ENCODE assay signal across 17 cellular contexts in the genomic region with DNA sequence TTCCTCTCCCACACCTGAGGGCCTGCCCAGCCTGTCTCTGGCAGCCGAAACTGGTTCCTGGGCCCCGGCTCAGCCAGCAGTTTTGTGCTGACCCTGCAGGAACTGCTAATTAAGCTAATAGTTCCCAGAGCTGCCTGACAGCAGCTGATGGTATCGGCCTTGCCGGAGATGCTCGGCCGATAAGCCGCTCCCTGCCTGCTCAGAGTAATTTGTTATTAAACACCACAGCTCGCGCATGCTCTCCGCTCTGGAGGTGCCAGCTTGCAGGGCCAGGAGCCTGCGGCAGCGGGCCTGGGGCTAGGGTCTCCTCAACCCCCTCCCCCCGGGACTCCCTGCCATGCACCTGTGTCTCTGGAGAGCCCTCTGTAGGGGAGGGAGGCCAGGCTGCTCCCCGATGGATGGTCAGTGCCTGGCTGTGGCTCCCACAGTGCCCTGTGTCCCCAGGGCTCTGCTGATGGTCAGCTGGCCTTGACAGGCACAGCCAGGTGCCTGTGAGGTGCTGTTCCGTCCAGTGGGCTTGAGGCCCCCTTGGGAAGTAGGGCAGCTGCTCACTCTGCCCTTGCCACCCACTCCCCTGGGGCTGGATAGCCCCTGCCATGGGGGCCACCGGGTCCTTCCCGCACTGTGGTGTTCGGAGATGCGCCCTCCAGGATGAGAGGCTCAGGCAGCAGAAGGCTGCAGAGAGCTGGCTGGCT. TPM values are rescaled to one million over a fixed set of nuclear protein-coding genes. Genes with fewer than 3 reads are reported as not detected.
DNase-seq lines count a peak whose midpoint lies in the region; ATAC-seq and TF ChIP-seq lines count a peak whose summit lies in the region.
"Had no signal": no experiment of that assay in that cellular context is flagged by ENCODE, and none has a peak within 500 bp of the region (broad histone marks: within the 10 kb centered on the region; RNA-seq: fewer than 3 reads in every experiment).

No MANE protein-coding gene starts in this region.

- H3K9me3 Mint-ChIP-seq in GM23338 = no peaks in the 10 kb centered on the region
- peaks cover 3% of the 10 kb centered on the region for H3K9me3 Mint-ChIP-seq in activated CD4-positive, alpha-beta memory T cell treated with anti-CD3 and anti-CD28 coated beads, Interleukin-2, amount 10 ng/mL, durations not matched to agents 7 days and 5 days
- H3K9me3 Mint-ChIP-seq: activated CD4-positive, alpha-beta T cell treated with anti-CD3 and anti-CD28 coated beads, Interleukin-2, amount 10 ng/mL, durations not matched to agents 7 days and 5 days; activated T-helper 2 cell treated with anti-CD3 and anti-CD28 coated beads, Interferon-gamma antibody, Interleukin-2, Interleukin-4, amounts not matched to agents 10 μg/mL and 5 μg/mL and 100 μg/mL, durations not matched to agents 14 hours and 24 hours and 36 hours; CD8-positive, alpha-beta T cell; HFFc6; naive thymus-derived CD8-positive, alpha-beta T cell; stimulated activated memory B cell treated with anti-CD40 and anti-IgM and Interleukin-4, amounts not matched to agents 10 μg/mL and 1 μg/mL and 100 μg/mL, for 72 hours had no signal

- H2AFZ ChIP-seq in GM23338 = no peak overlapping the region

- H3K4me3 ChIP-seq in GM23338 (no peak overlapping the region), esophagus muscularis mucosa (no peak overlapping the region), skeletal muscle tissue (ENCODE audit: low read length in 3 of 3) (peak overlapping the region in 1 of 3 donors; percentile 35)
- H3K4me3 ChIP-seq: SJSA1 had no signal

- H3K9ac ChIP-seq in skeletal muscle tissue (ENCODE audit: low read depth in 1 of 3, low read length in 3 of 3) = peak overlapping the region in 2 of 3 donors; percentile 25 to 81

- no peak for TF ChIP-seq POLR2A in esophagus muscularis mucosa (IDR thresholded peaks at IDR 0.05; ENCODE audit: low read depth)

- H3K27me3 ChIP-seq in GM23338 (ENCODE audit: insufficient read depth) = no peaks in the 10 kb centered on the region
- H3K27me3 ChIP-seq in esophagus muscularis mucosa = no peaks in the 10 kb centered on the region
- H3K27me3 ChIP-seq in skeletal muscle tissue (ENCODE audit: control insufficient read depth in 3 of 3, insufficient read depth in 3 of 3, low read length in 3 of 3) = no peaks in the 10 kb centered on the region
- H3K27me3 ChIP-seq: SJSA1 had no signal

- POLR2A ChIA-PET in activated CD4-positive, alpha-beta memory T cell treated with anti-CD3 and anti-CD28 coated beads, Interleukin-2, amount 10 ng/mL, durations not matched to agents 7 days and 5 days (lab: Charles Lee) = interaction anchor here (0.7 kb wide), 1 partner anchor 24 kb away, joined by 3 read pairs; no protein-coding TSS in a partner anchor

- H3K27ac ChIP-seq in GM23338 (ENCODE audit: low read depth) (no peak overlapping the region), esophagus muscularis mucosa (replicated peaks in 1 of 4) (peak overlapping the region; percentile 20 to 91 (median 88)), skeletal muscle tissue (ENCODE audit: low read depth, low read length) (no peak overlapping the region)
- H3K27ac ChIP-seq: SJSA1 had no signal

- H3K36me3 ChIP-seq in GM23338 (ENCODE audit: insufficient read depth) (no peaks in the 10 kb centered on the region), esophagus muscularis mucosa (no peaks in the 10 kb centered on the region), skeletal muscle tissue (ENCODE audit: control insufficient read depth in 3 of 3, insufficient read depth in 3 of 3, low read length in 3 of 3) (no peaks in the 10 kb centered on the region)
- H3K36me3 ChIP-seq: SJSA1 had no signal

- H3K27me3 Mint-ChIP-seq in GM23338 (ENCODE audit: insufficient read depth, low read depth, poor library complexity) = peaks cover 4% of the 10 kb centered on the region
- H3K27me3 Mint-ChIP-seq in activated CD4-positive, alpha-beta memory T cell treated with anti-CD3 and anti-CD28 coated beads, Interleukin-2, amount 10 ng/mL, durations not matched to agents 7 days and 5 days = no peaks in the 10 kb centered on the region
- H3K27me3 Mint-ChIP-seq: activated CD4-positive, alpha-beta T cell treated with anti-CD3 and anti-CD28 coated beads, Interleukin-2, amount 10 ng/mL, durations not matched to agents 7 days and 5 days; naive thymus-derived CD8-positive, alpha-beta T cell; stimulated activated memory B cell treated with anti-CD40 and anti-IgM and Interleukin-4, amounts not matched to agents 10 μg/mL and 1 μg/mL and 100 μg/mL, for 72 hours had no signal

- ATAC-seq in GM23338 = peak; percentile 13; the same call in 2 of the 3 replicates
- ATAC-seq: CD8-positive, alpha-beta T cell; naive thymus-derived CD8-positive, alpha-beta T cell; stimulated activated memory B cell treated with anti-CD40 and anti-IgM and Interleukin-4, amounts not matched to agents 10 μg/mL and 1 μg/mL and 100 μg/mL, for 72 hours had no signal

- no peak for TF ChIP-seq EP300 in esophagus muscularis mucosa (IDR thresholded peaks at IDR 0.05)

- H3K4me2 ChIP-seq in GM23338 = no peak overlapping the region

- TF ChIP-seq CTCF in GM23338 (conservative IDR thresholded peaks at IDR 0.05; ENCODE audit: low read depth in 2 of 2) (no peak), esophagus muscularis mucosa (IDR thresholded peaks at IDR 0.05) (no peak)

- no peak for DNase-seq in GM23338 (ENCODE audit: low spot score)
- peak; percentile 77 for DNase-seq in NCI-H69 (lab: John Stamatoyannopoulos, UW)
- DNase-seq in esophagus muscularis mucosa (ENCODE audit: extremely low spot score) = no peak
- no peak for DNase-seq in activated CD4-positive, alpha-beta memory T cell treated with anti-CD3 and anti-CD28 coated beads, Interleukin-2, amount 10 ng/mL, durations not matched to agents 7 days and 5 days
- DNase-seq in NCI-H1694 (lab: John Stamatoyannopoulos, UW) = no peak
- no peak for DNase-seq in posterior vena cava (ENCODE audit: low spot score)
- DNase-seq in posterior cingulate gyrus = no peak
- DNase-seq: activated CD4-positive, alpha-beta T cell treated with anti-CD3 and anti-CD28 coated beads, Interleukin-2, amount 10 ng/mL, durations not matched to agents 7 days and 5 days; CD8-positive, alpha-beta T cell; central memory CD4-positive, alpha-beta T cell; HFFc6; naive thymus-derived CD8-positive, alpha-beta T cell; NCI-H446 had no signal

- H3K79me2 ChIP-seq in GM23338 (replicated peaks; ENCODE audit: insufficient read depth) = peaks cover 43% of the 10 kb centered on the region

- no peak overlapping the region for H3K4me3 Mint-ChIP-seq in GM23338
- no peak overlapping the region for H3K4me3 Mint-ChIP-seq in activated CD4-positive, alpha-beta memory T cell treated with anti-CD3 and anti-CD28 coated beads, Interleukin-2, amount 10 ng/mL, durations not matched to agents 7 days and 5 days
- H3K4me3 Mint-ChIP-seq: activated CD4-positive, alpha-beta T cell treated with anti-CD3 and anti-CD28 coated beads, Interleukin-2, amount 10 ng/mL, durations not matched to agents 7 days and 5 days; CD8-positive, alpha-beta T cell; naive thymus-derived CD8-positive, alpha-beta T cell; stimulated activated memory B cell treated with anti-CD40 and anti-IgM and Interleukin-4, amounts not matched to agents 10 μg/mL and 1 μg/mL and 100 μg/mL, for 72 hours had no signal

- no peaks in the 10 kb centered on the region for H3K9me2 ChIP-seq in GM23338 (ENCODE audit: insufficient read depth)

- H3F3A ChIP-seq in GM23338 (replicated peaks; ENCODE audit: low read depth) = no peaks in the 10 kb centered on the region

- H3K4me1 Mint-ChIP-seq in GM23338 = peaks cover 3% of the 10 kb centered on the region; the same call in 2 of the 3 replicates
- H3K4me1 Mint-ChIP-seq in activated CD4-positive, alpha-beta memory T cell treated with anti-CD3 and anti-CD28 coated beads, Interleukin-2, amount 10 ng/mL, durations not matched to agents 7 days and 5 days = no peaks in the 10 kb centered on the region
- H3K4me1 Mint-ChIP-seq: activated CD4-positive, alpha-beta T cell treated with anti-CD3 and anti-CD28 coated beads, Interleukin-2, amount 10 ng/mL, durations not matched to agents 7 days and 5 days had no signal

- intact Hi-C loops in esophagus muscularis mucosa (cut with DNase I) = loop anchor here (5.0 kb wide), 1 partner anchor 41 kb away; a partner anchor contains a TSS
- intact Hi-C loops in posterior vena cava (cut with DNase I) = no loop called here
- intact Hi-C loops in posterior cingulate gyrus (cut with DNase I) = no loop called here

- H3K27ac Mint-ChIP-seq in GM23338 = no peak overlapping the region
- no peak overlapping the region for H3K27ac Mint-ChIP-seq in activated CD4-positive, alpha-beta memory T cell treated with anti-CD3 and anti-CD28 coated beads, Interleukin-2, amount 10 ng/mL, durations not matched to agents 7 days and 5 days
- H3K27ac Mint-ChIP-seq: activated CD4-positive, alpha-beta T cell treated with anti-CD3 and anti-CD28 coated beads, Interleukin-2, amount 10 ng/mL, durations not matched to agents 7 days and 5 days; activated T-helper 2 cell treated with anti-CD3 and anti-CD28 coated beads, Interferon-gamma antibody, Interleukin-2, Interleukin-4, amounts not matched to agents 10 μg/mL and 5 μg/mL and 100 μg/mL, durations not matched to agents 14 hours and 24 hours and 36 hours; CD8-positive, alpha-beta T cell; stimulated activated memory B cell treated with anti-CD40 and anti-IgM and Interleukin-4, amounts not matched to agents 10 μg/mL and 1 μg/mL and 100 μg/mL, for 72 hours had no signal

- H3K4me1 ChIP-seq in GM23338 (ENCODE audit: insufficient read depth) (no peaks in the 10 kb centered on the region), esophagus muscularis mucosa (peaks cover 74 to 94% (median 93%) of the 10 kb centered on the region in 4 donors), skeletal muscle tissue (ENCODE audit: control insufficient read depth in 3 of 3, insufficient read depth in 3 of 3, low read length in 3 of 3) (peaks cover 91 to 100% (median 96%) of the 10 kb centered on the region in 3 donors)

- WGBS in esophagus muscularis mucosa = 75% methylated on average over 8 of the region's 19 CpGs

- H4K20me1 ChIP-seq in GM23338 (replicated peaks; ENCODE audit: insufficient read depth) = no peaks in the 10 kb centered on the region

- H3K9me3 ChIP-seq in esophagus muscularis mucosa (no peaks in the 10 kb centered on the region), skeletal muscle tissue (ENCODE audit: control insufficient read depth in 3 of 3, low read length in 3 of 3) (no peaks in the 10 kb centered on the region)
- H3K9me3 ChIP-seq: SJSA1 had no signal

- CTCF ChIA-PET in activated CD4-positive, alpha-beta memory T cell treated with anti-CD3 and anti-CD28 coated beads, Interleukin-2, amount 10 ng/mL, durations not matched to agents 7 days and 5 days (lab: Charles Lee) = no interaction called here

- H3K36me3 Mint-ChIP-seq in GM23338 (ENCODE audit: low read depth) = no peaks in the 10 kb centered on the region
- H3K36me3 Mint-ChIP-seq in activated CD4-positive, alpha-beta memory T cell treated with anti-CD3 and anti-CD28 coated beads, Interleukin-2, amount 10 ng/mL, durations not matched to agents 7 days and 5 days (ENCODE audit: low read depth) = no peaks in the 10 kb centered on the region
- H3K36me3 Mint-ChIP-seq: CD8-positive, alpha-beta T cell; naive thymus-derived CD8-positive, alpha-beta T cell; stimulated activated memory B cell treated with anti-CD40 and anti-IgM and Interleukin-4, amounts not matched to agents 10 μg/mL and 1 μg/mL and 100 μg/mL, for 72 hours had no signal

RNA-seq across cellular contexts. Expression of a gene that starts 41.7 kb away (rescaled TPM):
- 14.9 and 17.9 TPM in 2 replicates for total RNA-seq in GM23338 (2014; rRNA removed; shearing (Covaris generic))
- polyA plus RNA-seq in GM23338 (2016; fragmentation: Nextera tagmentation; extraction: Ambion mirVana) = 4.8 and 4.9 TPM in 2 replicates
- 10 to 100 TPM; 46.4 to 81.0 (median 63.7) TPM for total RNA-seq in esophagus muscularis mucosa
- total RNA-seq in skeletal muscle tissue = 11.5 TPM
- total RNA-seq in activated CD4-positive, alpha-beta memory T cell treated with anti-CD3 and anti-CD28 coated beads, Interleukin-2, amount 10 ng/mL, durations not matched to agents 7 days and 5 days = 1 to 10 TPM; 7.0 to 7.8 TPM
- 10 to 100 TPM; 41.5 to 44.7 TPM for total RNA-seq in posterior vena cava

Comparison
In these comparisons a context has a peak if more than half of its experiments do, and no peak if none do; other contexts are left out.
1. H3K27ac ChIP-seq: peak in esophagus muscularis mucosa (4 of 4); none in GM23338 (single experiment) and skeletal muscle tissue (single experiment).